ENCODE assay signal across 20 cellular contexts in the genomic region with DNA sequence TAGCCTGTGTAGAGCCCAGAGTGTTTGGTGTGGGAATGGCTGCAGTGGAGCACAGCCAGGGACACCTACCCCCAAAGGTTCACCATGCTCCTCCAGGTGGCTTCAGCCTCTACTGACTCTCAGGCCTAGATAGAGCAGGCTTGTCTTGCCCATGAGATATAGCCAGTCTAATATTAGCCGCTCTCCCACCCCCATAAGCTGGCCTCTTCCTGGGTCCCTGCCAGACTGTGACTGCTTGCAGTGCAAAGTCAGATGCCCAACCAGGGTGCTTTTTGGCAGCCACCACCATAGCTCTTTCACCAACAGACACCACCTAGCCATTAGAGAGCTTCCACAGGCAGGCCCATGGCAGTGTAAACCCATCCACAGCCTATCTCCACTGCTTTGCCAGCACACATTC.
"Had no signal": no experiment of that assay in that cellular context is flagged by ENCODE, and none has a peak within 500 bp of the region (broad histone marks: within the 10 kb centered on the region; RNA-seq: fewer than 3 reads in every experiment).

No MANE protein-coding gene starts in this region.

- H3K9me3 Mint-ChIP-seq: activated CD4-positive, alpha-beta T cell treated with anti-CD3 and anti-CD28 coated beads, Interleukin-2, amount 10 ng/mL, durations not matched to agents 7 days and 5 days had no signal

- H3K27me3 Mint-ChIP-seq: activated CD4-positive, alpha-beta T cell treated with anti-CD3 and anti-CD28 coated beads, Interleukin-2, amount 10 ng/mL, durations not matched to agents 7 days and 5 days; stimulated activated naive CD8-positive, alpha-beta T cell treated with anti-CD3 and anti-CD28 coated beads, Interleukin-15, Interleukin-2, amounts not matched to agents 100 ng/mL and 50 ng/mL, for 24 hours had no signal

- H3K4me1 Mint-ChIP-seq: activated CD4-positive, alpha-beta T cell treated with anti-CD3 and anti-CD28 coated beads, Interleukin-2, amount 10 ng/mL, durations not matched to agents 7 days and 5 days; immature natural killer cell; mesothelial cell of epicardium had no signal

- ATAC-seq: activated T-cell treated with anti-CD3 and anti-CD28 coated beads, Interleukin-2, amount 50 U/mL, for 72 hours had no signal

- H3K36me3 Mint-ChIP-seq: immature natural killer cell, mesothelial cell of epicardium had no signal

- H3K4me3 Mint-ChIP-seq: activated CD4-positive, alpha-beta T cell treated with anti-CD3 and anti-CD28 coated beads, Interleukin-2, amount 10 ng/mL, durations not matched to agents 7 days and 5 days; activated T-cell treated with anti-CD3 and anti-CD28 coated beads, Interleukin-2, amount 50 U/mL, for 72 hours; immature natural killer cell; mesothelial cell of epicardium; nephron progenitor cell; stimulated activated naive CD8-positive, alpha-beta T cell treated with anti-CD3 and anti-CD28 coated beads, Interleukin-15, Interleukin-2, amounts not matched to agents 100 ng/mL and 50 ng/mL, for 24 hours had no signal

- FAIRE-seq: endometrium, frontal cortex had no signal

- DNase-seq: activated CD4-positive, alpha-beta T cell treated with anti-CD3 and anti-CD28 coated beads, Interleukin-2, amount 10 ng/mL, durations not matched to agents 7 days and 5 days; activated CD8-positive, alpha-beta memory T cell treated with anti-CD3 and anti-CD28 coated beads, Interleukin-2, amount 50 U/mL, for 48 hours; activated effector memory CD4-positive, alpha-beta T cell treated with anti-CD3 and anti-CD28 coated beads, Interleukin-2, amount 50 U/mL, for 16 hours; activated naive CD4-positive, alpha-beta T cell treated with anti-CD3 and anti-CD28 coated beads, Interleukin-2, amount 50 U/mL, for 16 hours; activated T-cell treated with anti-CD3 and anti-CD28 coated beads, Interleukin-2, amount 50 U/mL, for 72 hours; aorta; brain microvascular endothelial cell; cortex of kidney; head of caudate nucleus; immature natural killer cell; nephron progenitor cell; occipital lobe; posterior cingulate gyrus; retina; T1000; transverse colon had no signal

- H3K27ac Mint-ChIP-seq: activated CD4-positive, alpha-beta T cell treated with anti-CD3 and anti-CD28 coated beads, Interleukin-2, amount 10 ng/mL, durations not matched to agents 7 days and 5 days; activated T-cell treated with anti-CD3 and anti-CD28 coated beads, Interleukin-2, amount 50 U/mL, for 72 hours; mesothelial cell of epicardium; nephron progenitor cell; stimulated activated naive CD8-positive, alpha-beta T cell treated with anti-CD3 and anti-CD28 coated beads, Interleukin-15, Interleukin-2, amounts not matched to agents 100 ng/mL and 50 ng/mL, for 24 hours had no signal
